Comparison of ENCODE assay signal across 8 cellular contexts in the genomic region with DNA sequence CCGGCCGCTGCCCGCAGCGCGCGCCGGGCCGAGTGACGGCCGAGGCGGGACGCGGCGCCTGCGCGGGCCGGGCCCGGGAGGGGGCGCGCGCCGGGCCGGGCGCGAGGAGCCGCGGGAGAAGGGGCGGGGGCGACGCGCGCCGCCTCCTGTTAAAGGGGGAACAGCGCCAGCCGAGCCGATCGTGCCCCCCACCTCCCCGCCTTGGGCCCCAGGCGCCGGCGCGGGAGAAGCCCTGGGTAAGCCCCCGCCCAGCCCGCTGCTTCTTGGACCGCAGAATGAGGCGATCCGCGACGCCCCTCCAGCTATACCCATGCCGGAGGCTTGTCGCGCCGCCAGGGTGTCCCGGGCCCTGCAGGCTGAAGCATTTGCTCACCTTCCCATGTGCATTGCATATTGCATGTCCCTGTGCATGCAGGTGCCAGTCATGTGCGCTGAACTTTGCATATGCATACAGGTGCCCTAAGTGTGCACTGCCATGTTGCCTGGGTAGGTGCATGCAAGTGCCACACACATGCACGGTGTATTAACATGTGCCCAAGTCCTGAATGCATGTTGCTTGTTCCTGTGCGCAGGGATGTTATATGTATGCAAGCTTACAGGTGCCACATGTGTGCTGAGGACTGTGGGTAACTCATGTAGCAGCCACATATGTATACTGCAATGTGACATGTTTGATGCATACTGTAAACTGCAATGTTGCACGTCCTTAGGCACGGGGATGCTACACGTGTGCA. TPM values are rescaled to one million over a fixed set of nuclear protein-coding genes. Genes with fewer than 3 reads are reported as not detected.
DNase-seq lines count a peak whose midpoint lies in the region; ATAC-seq and TF ChIP-seq lines count a peak whose summit lies in the region.

A gene with protein sequence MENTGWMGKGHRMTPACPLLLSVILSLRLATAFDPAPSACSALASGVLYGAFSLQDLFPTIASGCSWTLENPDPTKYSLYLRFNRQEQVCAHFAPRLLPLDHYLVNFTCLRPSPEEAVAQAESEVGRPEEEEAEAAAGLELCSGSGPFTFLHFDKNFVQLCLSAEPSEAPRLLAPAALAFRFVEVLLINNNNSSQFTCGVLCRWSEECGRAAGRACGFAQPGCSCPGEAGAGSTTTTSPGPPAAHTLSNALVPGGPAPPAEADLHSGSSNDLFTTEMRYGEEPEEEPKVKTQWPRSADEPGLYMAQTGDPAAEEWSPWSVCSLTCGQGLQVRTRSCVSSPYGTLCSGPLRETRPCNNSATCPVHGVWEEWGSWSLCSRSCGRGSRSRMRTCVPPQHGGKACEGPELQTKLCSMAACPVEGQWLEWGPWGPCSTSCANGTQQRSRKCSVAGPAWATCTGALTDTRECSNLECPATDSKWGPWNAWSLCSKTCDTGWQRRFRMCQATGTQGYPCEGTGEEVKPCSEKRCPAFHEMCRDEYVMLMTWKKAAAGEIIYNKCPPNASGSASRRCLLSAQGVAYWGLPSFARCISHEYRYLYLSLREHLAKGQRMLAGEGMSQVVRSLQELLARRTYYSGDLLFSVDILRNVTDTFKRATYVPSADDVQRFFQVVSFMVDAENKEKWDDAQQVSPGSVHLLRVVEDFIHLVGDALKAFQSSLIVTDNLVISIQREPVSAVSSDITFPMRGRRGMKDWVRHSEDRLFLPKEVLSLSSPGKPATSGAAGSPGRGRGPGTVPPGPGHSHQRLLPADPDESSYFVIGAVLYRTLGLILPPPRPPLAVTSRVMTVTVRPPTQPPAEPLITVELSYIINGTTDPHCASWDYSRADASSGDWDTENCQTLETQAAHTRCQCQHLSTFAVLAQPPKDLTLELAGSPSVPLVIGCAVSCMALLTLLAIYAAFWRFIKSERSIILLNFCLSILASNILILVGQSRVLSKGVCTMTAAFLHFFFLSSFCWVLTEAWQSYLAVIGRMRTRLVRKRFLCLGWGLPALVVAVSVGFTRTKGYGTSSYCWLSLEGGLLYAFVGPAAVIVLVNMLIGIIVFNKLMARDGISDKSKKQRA (N-terminal part only) (minus strand): TSS at position 34 of the 734 bp plus-strand sequence. CDS start 7,119 bp downstream, outside the sequence.

- H3K27me3 Mint-ChIP-seq in CD8-positive, alpha-beta T cell (ENCODE audit: low read depth), result peaks cover 11% of the 10 kb centered on the region
- peaks cover 48% of the 10 kb centered on the region for H3K27me3 Mint-ChIP-seq in activated CD8-positive, alpha-beta memory T cell treated with anti-CD3 and anti-CD28 coated beads, Interleukin-2, amount 10 ng/mL, durations not matched to agents 7 days and 5 days

- H3K4me1 ChIP-seq in CD8-positive, alpha-beta T cell (ENCODE audit: insufficient read depth, low read length), result peaks cover 43% of the 10 kb centered on the region

- no peak for TF ChIP-seq CTCF in CD8-positive, alpha-beta T cell (IDR thresholded peaks at IDR 0.05)
- no peak for TF ChIP-seq CTCF in foreskin fibroblast (IDR thresholded peaks at IDR 0.05; ENCODE audit: low read depth, low read length)

- intact Hi-C loops in CD8-positive, alpha-beta T cell (cut with DNase I, micrococcal nuclease), result loop anchor here (1.0 to 5.0 kb wide), 5 partner anchors 8 to 458 kb away; partner anchors contain the start of genes EIF3I (in 1 of the 2), PEF1 (in 1 of the 2), TMEM234 (in 1 of the 2) and TMEM39B (in 1 of the 2)

- no peaks in the 10 kb centered on the region for H3K36me3 Mint-ChIP-seq in CD8-positive, alpha-beta T cell
- H3K36me3 Mint-ChIP-seq in activated CD8-positive, alpha-beta memory T cell treated with anti-CD3 and anti-CD28 coated beads, Interleukin-2, amount 10 ng/mL, durations not matched to agents 7 days and 5 days, result no peaks in the 10 kb centered on the region

- DNase-seq in CD8-positive, alpha-beta T cell, result peak in 4 of 7 experiments; percentile 32 to 54 (median 44)
- DNase-seq in HuH-7.5 (ENCODE audit: low spot score) (peak; percentile 73), foreskin fibroblast (peak in 1 of 2 donors; percentile 50), pons (ENCODE audit: low spot score) (peak; percentile 43), dedifferentiated amniotic fluid mesenchymal stem cell (ENCODE audit: extremely low spot score) (no peak), RKO (ENCODE audit: low spot score) (no peak)
- no peak for DNase-seq in activated CD8-positive, alpha-beta memory T cell treated with anti-CD3 and anti-CD28 coated beads, Interleukin-2, amount 10 ng/mL, durations not matched to agents 7 days and 5 days

- H3K4me3 ChIP-seq in CD8-positive, alpha-beta T cell (ENCODE audit: low read depth, low read length), result peak within 1 kb of the TSS; percentile 57
- H3K4me3 ChIP-seq in foreskin fibroblast (ENCODE audit: low read depth in 1 of 2, low read length in 2 of 2), result peak within 1 kb of the TSS; percentile 51 to 74

- H3K27ac ChIP-seq in CD8-positive, alpha-beta T cell (ENCODE audit: low read depth, low read length), result no peak within 1 kb of the TSS

- H3K4me1 Mint-ChIP-seq in CD8-positive, alpha-beta T cell (ENCODE audit: low read depth), result peaks cover 36% of the 10 kb centered on the region
- H3K4me1 Mint-ChIP-seq in activated CD8-positive, alpha-beta memory T cell treated with anti-CD3 and anti-CD28 coated beads, Interleukin-2, amount 10 ng/mL, durations not matched to agents 7 days and 5 days, result peaks cover 26% of the 10 kb centered on the region

- POLR2A ChIA-PET in CD8-positive, alpha-beta T cell (lab: Charles Lee), result interaction anchor here (0.8 to 1.3 kb wide), 2 partner anchors 8 to 180 kb away, joined by 3 read pairs; no protein-coding TSS in a partner anchor

- peaks cover 11% of the 10 kb centered on the region for H3K27me3 ChIP-seq in CD8-positive, alpha-beta T cell (ENCODE audit: insufficient read depth, low read length)

- peak; percentile 39 for ATAC-seq in CD8-positive, alpha-beta T cell
- ATAC-seq in activated CD8-positive, alpha-beta memory T cell treated with anti-CD3 and anti-CD28 coated beads, Interleukin-2, amount 10 ng/mL, durations not matched to agents 7 days and 5 days, result peak; percentile 17
- ATAC-seq in HG02588 (IDR thresholded peaks at IDR 0.05; ENCODE audit: unreplicated experiment), result no peak

- H3K4me3 Mint-ChIP-seq in CD8-positive, alpha-beta T cell, result peak within 1 kb of the TSS; percentile 84
- peak within 1 kb of the TSS; percentile 52 for H3K4me3 Mint-ChIP-seq in activated CD8-positive, alpha-beta memory T cell treated with anti-CD3 and anti-CD28 coated beads, Interleukin-2, amount 10 ng/mL, durations not matched to agents 7 days and 5 days

- H3K9me3 Mint-ChIP-seq in CD8-positive, alpha-beta T cell, result no peaks in the 10 kb centered on the region
- H3K9me3 Mint-ChIP-seq in activated CD8-positive, alpha-beta memory T cell treated with anti-CD3 and anti-CD28 coated beads, Interleukin-2, amount 10 ng/mL, durations not matched to agents 7 days and 5 days (ENCODE audit: low read depth), result no peaks in the 10 kb centered on the region

- CTCF ChIA-PET in CD8-positive, alpha-beta T cell (lab: Charles Lee), result interaction anchor here (0.9 to 1.4 kb wide), 2 partner anchors 22 to 25 kb away, joined by 3 to 6 read pairs; no protein-coding TSS in a partner anchor
- CTCF ChIA-PET in activated CD8-positive, alpha-beta memory T cell treated with anti-CD3 and anti-CD28 coated beads, Interleukin-2, amount 10 ng/mL, durations not matched to agents 7 days and 5 days (lab: Charles Lee), result interaction anchor here (0.6 to 5.9 kb wide), 9 partner anchors 11 to 200 kb away, joined by 3 to 52 read pairs (median 4); partner anchors contain the start of gene PEF1

- H3K36me3 ChIP-seq in CD8-positive, alpha-beta T cell (ENCODE audit: insufficient read depth, low read length), result no peaks in the 10 kb centered on the region

- H3K27ac Mint-ChIP-seq in CD8-positive, alpha-beta T cell, result no peak within 1 kb of the TSS
- no peak within 1 kb of the TSS for H3K27ac Mint-ChIP-seq in activated CD8-positive, alpha-beta memory T cell treated with anti-CD3 and anti-CD28 coated beads, Interleukin-2, amount 10 ng/mL, durations not matched to agents 7 days and 5 days

- no peaks in the 10 kb centered on the region for H3K9me3 ChIP-seq in CD8-positive, alpha-beta T cell (ENCODE audit: low read length)

RNA-seq across cellular contexts. Expression of the gene that starts here (rescaled TPM):
- under 1 TPM; 0.25 to 0.79 TPM for total RNA-seq in CD8-positive, alpha-beta T cell
- 1 to 10 TPM in 1 of 2 experiments, under 1 TPM in 1; 0.07 to 1.3 TPM for total RNA-seq in activated CD8-positive, alpha-beta memory T cell treated with anti-CD3 and anti-CD28 coated beads, Interleukin-2, amount 10 ng/mL, durations not matched to agents 7 days and 5 days

Comparison
In these comparisons a context has a peak if more than half of its experiments do, and no peak if none do; other contexts are left out.
1. Peak in DNase-seq, ATAC-seq and H3K4me3 ChIP-seq in CD8-positive, alpha-beta T cell; RNA of the gene not detected or under 1 TPM.
2. DNase-seq: peak in HuH-7.5 (single experiment) and pons (single experiment); none in activated CD8-positive, alpha-beta memory T cell treated with anti-CD3 and anti-CD28 coated beads, Interleukin-2, amount 10 ng/mL, durations not matched to agents 7 days and 5 days (single experiment), dedifferentiated amniotic fluid mesenchymal stem cell (single experiment) and RKO (single experiment).